Comparison of ENCODE assay signal across 1 cellular context in the genomic region with DNA sequence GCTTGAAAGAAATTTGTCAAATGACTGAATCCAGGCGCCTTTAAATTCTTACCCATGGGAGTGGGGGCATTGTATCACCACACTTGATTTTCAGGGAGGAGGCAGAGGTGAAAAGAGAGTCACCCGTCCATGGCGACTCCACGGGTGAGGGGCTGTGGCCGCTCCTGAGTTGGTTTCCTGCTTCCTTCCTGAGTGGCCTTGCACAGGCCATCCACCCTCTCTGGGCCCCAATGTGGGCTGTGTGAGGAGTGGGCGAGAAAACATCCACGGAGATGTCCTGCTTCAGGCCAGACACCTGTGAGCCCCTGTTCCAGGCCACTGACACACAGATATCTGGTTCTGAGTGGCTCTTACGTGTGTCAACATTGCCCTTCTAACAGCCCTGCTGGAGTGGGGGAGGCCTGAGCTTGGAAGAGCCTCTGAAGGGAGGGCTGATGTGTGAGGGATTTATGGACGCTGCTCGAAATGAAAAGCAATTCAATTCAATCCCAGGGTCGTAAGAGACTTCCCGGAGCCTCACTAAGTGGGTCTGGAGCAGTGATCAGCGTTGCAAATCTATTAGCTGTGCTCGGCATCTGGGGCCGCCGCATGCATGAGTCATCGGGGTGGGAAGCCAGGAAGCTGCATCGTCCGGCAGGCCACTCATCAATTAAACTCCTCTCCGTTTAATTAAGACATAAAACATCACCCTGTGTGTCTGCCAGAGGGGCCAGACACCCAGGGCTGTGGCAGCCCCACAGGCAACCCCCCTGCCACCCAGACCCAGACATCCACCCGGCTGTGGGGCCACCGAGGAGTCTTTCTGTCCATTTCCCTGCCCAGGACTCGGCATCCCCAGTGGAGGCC.
TF ChIP-seq lines count a peak whose summit lies in the region.

No MANE protein-coding gene starts in this region.

TF ChIP-seq in HCT116, 20 proteins besides CTCF, POLR2A, EP300 and RAD21 (continued from another document):
- no peak for TF ChIP-seq YY1 (IDR thresholded peaks at IDR 0.05; ENCODE audit: extremely low read depth, insufficient replicate concordance, low read depth, low read length)
- TF ChIP-seq SIN3A (IDR thresholded peaks at IDR 0.05; ENCODE audit: low read depth): no peak
- TF ChIP-seq, protein P1, sequence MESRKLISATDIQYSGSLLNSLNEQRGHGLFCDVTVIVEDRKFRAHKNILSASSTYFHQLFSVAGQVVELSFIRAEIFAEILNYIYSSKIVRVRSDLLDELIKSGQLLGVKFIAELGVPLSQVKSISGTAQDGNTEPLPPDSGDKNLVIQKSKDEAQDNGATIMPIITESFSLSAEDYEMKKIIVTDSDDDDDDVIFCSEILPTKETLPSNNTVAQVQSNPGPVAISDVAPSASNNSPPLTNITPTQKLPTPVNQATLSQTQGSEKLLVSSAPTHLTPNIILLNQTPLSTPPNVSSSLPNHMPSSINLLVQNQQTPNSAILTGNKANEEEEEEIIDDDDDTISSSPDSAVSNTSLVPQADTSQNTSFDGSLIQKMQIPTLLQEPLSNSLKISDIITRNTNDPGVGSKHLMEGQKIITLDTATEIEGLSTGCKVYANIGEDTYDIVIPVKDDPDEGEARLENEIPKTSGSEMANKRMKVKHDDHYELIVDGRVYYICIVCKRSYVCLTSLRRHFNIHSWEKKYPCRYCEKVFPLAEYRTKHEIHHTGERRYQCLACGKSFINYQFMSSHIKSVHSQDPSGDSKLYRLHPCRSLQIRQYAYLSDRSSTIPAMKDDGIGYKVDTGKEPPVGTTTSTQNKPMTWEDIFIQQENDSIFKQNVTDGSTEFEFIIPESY (IDR thresholded peaks at IDR 0.05; ENCODE audit: extremely low read depth, insufficient replicate concordance, low read length): no peak
- no peak for TF ChIP-seq ZNF274 (IDR thresholded peaks at IDR 0.05; ENCODE audit: low read depth, low read length)
